ENCODE assay signal across 28 cellular contexts in genomic region chr10:114370199-114370598, GRCh38. TPM values are rescaled to one million over a fixed set of nuclear protein-coding genes. Genes with fewer than 3 reads are reported as not detected.
DNase-seq lines count a peak whose midpoint lies in the region; ATAC-seq and TF ChIP-seq lines count a peak whose summit lies in the region.
"Had no signal": no experiment of that assay in that cellular context is flagged by ENCODE, and none has a peak within 500 bp of the region (broad histone marks: within the 10 kb centered on the region; RNA-seq: fewer than 3 reads in every experiment).

No MANE protein-coding gene starts in this region.

- H3K4me3 ChIP-seq in HEK293 (ENCODE audit: low read depth, low read length) = no peak overlapping the region
- H3K4me3 ChIP-seq in fibroblast of villous mesenchyme (ENCODE audit: low read depth, low read length) = no peak overlapping the region
- H3K4me3 ChIP-seq in stomach smooth muscle (ENCODE audit: low read length in 2 of 2) = no peak overlapping the region
- H3K4me3 ChIP-seq: BLaER1 treated with 17β-estradiol and CSF1 and Interleukin-3, amounts not matched to agents 10 nM and 100 nM; GM23338; SK-N-MC had no signal

- POLR2A ChIA-PET in HEK293 (lab: Yijun Ruan, JAX) = no interaction called here

- CTCF ChIA-PET in HEK293 (lab: Yijun Ruan, JAX) = interaction anchor here (2.8 kb wide), 1 partner anchor 66 kb away, joined by 13 read pairs; no protein-coding TSS in a partner anchor

- no peaks in the 10 kb centered on the region for H3K9me3 ChIP-seq in HEK293 (ENCODE audit: control insufficient read depth, insufficient read depth, low read depth, low read length)
- H3K9me3 ChIP-seq in stomach smooth muscle (ENCODE audit: control insufficient read depth in 2 of 2, low read length in 2 of 2) = no peaks in the 10 kb centered on the region
- H3K9me3 ChIP-seq: BLaER1 treated with 17β-estradiol and CSF1 and Interleukin-3, amounts not matched to agents 10 nM and 100 nM had no signal

- H3K4me1 ChIP-seq in HEK293 (ENCODE audit: control insufficient read depth, insufficient read depth, low read length) (peaks cover 10% of the 10 kb centered on the region; the same call in 1 of the 2 replicates), stomach smooth muscle (ENCODE audit: control insufficient read depth, insufficient read depth, low read length) (peaks cover 48% of the 10 kb centered on the region)

- peaks cover 5% of the 10 kb centered on the region for H3K36me3 Mint-ChIP-seq in nephron (ENCODE audit: low read depth)

- H3K9me3 Mint-ChIP-seq in nephron = peaks cover 4% of the 10 kb centered on the region
- H3K9me3 Mint-ChIP-seq: CD4-positive, alpha-beta T cell; GM23338; H9; HFFc6; IgD-negative memory B cell had no signal

- no peaks in the 10 kb centered on the region for H3K36me3 ChIP-seq in HEK293 (ENCODE audit: control insufficient read depth in 2 of 2, insufficient read depth in 1 of 2, low read length in 2 of 2)
- H3K36me3 ChIP-seq in stomach smooth muscle (ENCODE audit: control insufficient read depth in 2 of 2, insufficient read depth in 2 of 2, low read length in 2 of 2) = no peaks in the 10 kb centered on the region
- H3K36me3 ChIP-seq: BLaER1 treated with 17β-estradiol and CSF1 and Interleukin-3, amounts not matched to agents 10 nM and 100 nM had no signal

- peaks cover 76% of the 10 kb centered on the region for H3K4me1 Mint-ChIP-seq in nephron
- H3K4me1 Mint-ChIP-seq: IgD-negative memory B cell had no signal

- peak; percentile 28 for DNase-seq in fibroblast of villous mesenchyme (ENCODE audit: low read depth)
- DNase-seq in activated CD8-positive, alpha-beta memory T cell treated with anti-CD3 and anti-CD28 coated beads, Interleukin-2, amount 50 U/mL, for 48 hours = no peak
- no peak for DNase-seq in activated naive CD4-positive, alpha-beta T cell treated with anti-CD3 and anti-CD28 coated beads, Interleukin-2, amount 50 U/mL, for 16 hours
- DNase-seq: AML-193; CD4-positive, alpha-beta T cell; COR-L47; DMS53; H9; HFFc6; NCI-H1048; NCI-H1417; NCI-H1694; NCI-H2081; NCI-H2227 treated with DMSO at 0.1 percent for 48 hours; NCI-H526 treated with DMSO at 0.1 percent for 48 hours; SIG-M5 had no signal

- no peaks in the 10 kb centered on the region for H3K27me3 ChIP-seq in stomach smooth muscle (ENCODE audit: control insufficient read depth in 1 of 2, insufficient read depth in 2 of 2, low read length in 2 of 2)
- H3K27me3 ChIP-seq: BLaER1 treated with 17β-estradiol and CSF1 and Interleukin-3, amounts not matched to agents 10 nM and 100 nM had no signal

- ATAC-seq in HG02610 (IDR thresholded peaks at IDR 0.05; ENCODE audit: unreplicated experiment) = no peak
- no peak for ATAC-seq in HG02588 (IDR thresholded peaks at IDR 0.05; ENCODE audit: unreplicated experiment)
- ATAC-seq: GM23338 had no signal

- H3K9ac ChIP-seq in stomach smooth muscle (ENCODE audit: low read length in 2 of 2) = no peak overlapping the region
- H3K9ac ChIP-seq: BLaER1 treated with 17β-estradiol and CSF1 and Interleukin-3, amounts not matched to agents 10 nM and 100 nM; KMS-11 had no signal

- H3K27ac ChIP-seq in HEK293 (ENCODE audit: extremely low read depth, low read depth, low read length) (no peak overlapping the region), stomach smooth muscle (ENCODE audit: low read length) (peak overlapping the region; percentile 31)
- H3K27ac ChIP-seq: BLaER1 treated with 17β-estradiol and CSF1 and Interleukin-3, amounts not matched to agents 10 nM and 100 nM; HL-60; KMS-11; SK-N-MC had no signal

- peaks cover 3% of the 10 kb centered on the region for H3K27me3 Mint-ChIP-seq in nephron (ENCODE audit: low read depth)

- TF ChIP-seq CTCF in HEK293 (tag by site-specific recombination; IDR thresholded peaks at IDR 0.05) = no peak
- TF ChIP-seq CTCF in fibroblast of villous mesenchyme (IDR thresholded peaks at IDR 0.05; ENCODE audit: insufficient read depth, low read depth, low read length) = no peak
- no peak for TF ChIP-seq CTCF in nephron (IDR thresholded peaks at IDR 0.05; ENCODE audit: unreplicated experiment in 3 of 3)

- H3K4me3 Mint-ChIP-seq in nephron = peak overlapping the region in 1 of 3 experiments; percentile 53
- H3K4me3 Mint-ChIP-seq: CD4-positive, alpha-beta T cell; GM23338; H9; HFFc6; IgD-negative memory B cell had no signal

- peak overlapping the region; percentile 37 to 75 (median 45) for H3K27ac Mint-ChIP-seq in nephron
- H3K27ac Mint-ChIP-seq: CD4-positive, alpha-beta T cell; GM23338; HFFc6 had no signal

TF ChIP-seq in HEK293, 187 proteins besides CTCF, POLR2A, EP300 and RAD21:
- TF ChIP-seq PRDM10 (tag by site-specific recombination; IDR thresholded peaks at IDR 0.05) (peak; percentile 38; the same call in 1 of the 2 replicates), ZNF548 (tag by site-specific recombination; IDR thresholded peaks at IDR 0.05) (no peak), SCRT2 (tag by site-specific recombination; IDR thresholded peaks at IDR 0.05) (no peak), ZEB2 (tag by site-specific recombination; IDR thresholded peaks at IDR 0.05) (no peak), ZNF561 (tag by site-specific recombination; IDR thresholded peaks at IDR 0.05; ENCODE audit: borderline replicate concordance) (no peak)
TF ChIP-seq in HEK293: peak in this region for 1.

RNA-seq across cellular contexts. Expression of gene AFAP1L2, which starts 34.1 kb away (rescaled TPM):
- 5.5 and 7.3 TPM in 2 replicates for total RNA-seq in fibroblast of villous mesenchyme
- total RNA-seq: NCI-H460 had no signal
